In genomic region chrX:44876076-44876475, GRCh38 we compare ENCODE assay signal across 11 cellular contexts. TPM values are rescaled to one million over a fixed set of nuclear protein-coding genes. Genes with fewer than 3 reads are reported as not detected.
DNase-seq lines count a peak whose midpoint lies in the region; ATAC-seq and TF ChIP-seq lines count a peak whose summit lies in the region.
"Had no signal": no experiment of that assay in that cellular context is flagged by ENCODE, and none has a peak within 500 bp of the region (broad histone marks: within the 10 kb centered on the region; RNA-seq: fewer than 3 reads in every experiment).

No MANE protein-coding gene starts in this region.

- H3K36me3 ChIP-seq in hepatocyte (replicated peaks; ENCODE audit: insufficient read depth, low read depth) (no peaks in the 10 kb centered on the region), suprapubic skin (no peaks in the 10 kb centered on the region)
- H3K36me3 ChIP-seq: sigmoid colon had no signal

- peaks cover 80% of the 10 kb centered on the region for H3K79me2 ChIP-seq in hepatocyte

- H3K4me3 ChIP-seq in hepatocyte (peak overlapping the region; percentile 79), suprapubic skin (peak overlapping the region; percentile 79)

- no peak for ATAC-seq in activated T-cell treated with anti-CD3 and anti-CD28 coated beads, Interleukin-2, amount 50 U/mL, for 4 hours
- ATAC-seq in HG03354 (IDR thresholded peaks at IDR 0.05; ENCODE audit: poor library complexity, severe bottlenecking, unreplicated experiment), result no peak

- POLR2A ChIA-PET in activated CD4-positive, alpha-beta memory T cell treated with anti-CD3 and anti-CD28 coated beads, Interleukin-2, amount 10 ng/mL, durations not matched to agents 7 days and 5 days (lab: Charles Lee), result interaction anchor here (1.2 to 5.6 kb wide), 2 partner anchors 70 to 193 kb away, joined by 5 to 36 read pairs; no protein-coding TSS in a partner anchor

- no peaks in the 10 kb centered on the region for H3K9me2 ChIP-seq in hepatocyte (replicated peaks; ENCODE audit: insufficient read depth)

- no peaks in the 10 kb centered on the region for H3K27me3 ChIP-seq in hepatocyte
- no peaks in the 10 kb centered on the region for H3K27me3 ChIP-seq in suprapubic skin
- H3K27me3 ChIP-seq: sigmoid colon had no signal

- H3K27me3 Mint-ChIP-seq in activated T-cell treated with anti-CD3 and anti-CD28 coated beads, Interleukin-2, amount 50 U/mL, for 4 hours (ENCODE audit: low read depth), result no peaks in the 10 kb centered on the region
- H3K27me3 Mint-ChIP-seq in activated CD4-positive, alpha-beta memory T cell treated with anti-CD3 and anti-CD28 coated beads, Interleukin-2, amount 10 ng/mL, durations not matched to agents 7 days and 5 days, result no peaks in the 10 kb centered on the region

- H3K4me1 ChIP-seq in hepatocyte (ENCODE audit: insufficient read depth) (no peaks in the 10 kb centered on the region), suprapubic skin (no peaks in the 10 kb centered on the region)
- H3K4me1 ChIP-seq: Caco-2 had no signal

- no peak overlapping the region for H2AFZ ChIP-seq in hepatocyte

- H3K4me3 Mint-ChIP-seq in activated T-cell treated with anti-CD3 and anti-CD28 coated beads, Interleukin-2, amount 50 U/mL, for 4 hours, result peak overlapping the region; percentile 64
- H3K4me3 Mint-ChIP-seq in activated CD4-positive, alpha-beta memory T cell treated with anti-CD3 and anti-CD28 coated beads, Interleukin-2, amount 10 ng/mL, durations not matched to agents 7 days and 5 days, result peak overlapping the region; percentile 57

- peaks cover 57% of the 10 kb centered on the region for H4K20me1 ChIP-seq in hepatocyte (ENCODE audit: insufficient read depth, poor library complexity, severe bottlenecking)

- peak overlapping the region; percentile 26 for H3K27ac Mint-ChIP-seq in activated CD4-positive, alpha-beta memory T cell treated with anti-CD3 and anti-CD28 coated beads, Interleukin-2, amount 10 ng/mL, durations not matched to agents 7 days and 5 days

- no peaks in the 10 kb centered on the region for H3K36me3 Mint-ChIP-seq in activated T-cell treated with anti-CD3 and anti-CD28 coated beads, Interleukin-2, amount 50 U/mL, for 4 hours (ENCODE audit: insufficient read depth)
- peaks cover 7% of the 10 kb centered on the region for H3K36me3 Mint-ChIP-seq in activated CD4-positive, alpha-beta memory T cell treated with anti-CD3 and anti-CD28 coated beads, Interleukin-2, amount 10 ng/mL, durations not matched to agents 7 days and 5 days (ENCODE audit: low read depth)

- H3K4me2 ChIP-seq in hepatocyte, result peak overlapping the region; percentile 74

- no peaks in the 10 kb centered on the region for H3K9me3 Mint-ChIP-seq in activated T-cell treated with anti-CD3 and anti-CD28 coated beads, Interleukin-2, amount 50 U/mL, for 4 hours
- no peaks in the 10 kb centered on the region for H3K9me3 Mint-ChIP-seq in activated CD4-positive, alpha-beta memory T cell treated with anti-CD3 and anti-CD28 coated beads, Interleukin-2, amount 10 ng/mL, durations not matched to agents 7 days and 5 days

- H3K27ac ChIP-seq in hepatocyte (no peak overlapping the region), suprapubic skin (no peak overlapping the region)

- H3K9me3 ChIP-seq in hepatocyte (ENCODE audit: low read depth) (no peaks in the 10 kb centered on the region), suprapubic skin (no peaks in the 10 kb centered on the region)
- H3K9me3 ChIP-seq: Caco-2, sigmoid colon had no signal

- no peak for TF ChIP-seq POLR2A in suprapubic skin (IDR thresholded peaks at IDR 0.05)

- TF ChIP-seq EP300 in suprapubic skin (IDR thresholded peaks at IDR 0.05), result no peak

- CTCF ChIA-PET in activated CD4-positive, alpha-beta memory T cell treated with anti-CD3 and anti-CD28 coated beads, Interleukin-2, amount 10 ng/mL, durations not matched to agents 7 days and 5 days (lab: Charles Lee), result no interaction called here

- WGBS in hepatocyte (ENCODE audit: low lambda C conversion rate, missing lambda C conversion rate), result 62% methylated on average over 4 of the region's 4 CpGs
- 31% methylated on average over 4 of the region's 4 CpGs for WGBS in suprapubic skin

- no peak for DNase-seq in activated T-cell treated with anti-CD3 and anti-CD28 coated beads, Interleukin-2, amount 50 U/mL, for 4 hours
- DNase-seq in activated T-cell treated with anti-CD3 and anti-CD28 coated beads for 4 hours (no peak), hepatocyte (ENCODE audit: low spot score) (no peak), suprapubic skin (ENCODE audit: low spot score in 2 of 2) (no peak), occipital lobe (lab: John Stamatoyannopoulos, UW) (no peak)
- DNase-seq in activated CD4-positive, alpha-beta memory T cell treated with anti-CD3 and anti-CD28 coated beads, Interleukin-2, amount 10 ng/mL, durations not matched to agents 7 days and 5 days, result no peak
- no peak for DNase-seq in stimulated activated naive CD4-positive, alpha-beta T cell (lab: John Stamatoyannopoulos, UW)
- DNase-seq: Caco-2, sigmoid colon had no signal

- H3K4me1 Mint-ChIP-seq in activated T-cell treated with anti-CD3 and anti-CD28 coated beads, Interleukin-2, amount 50 U/mL, for 4 hours (ENCODE audit: low read depth), result peaks cover 29% of the 10 kb centered on the region
- H3K4me1 Mint-ChIP-seq in activated CD4-positive, alpha-beta memory T cell treated with anti-CD3 and anti-CD28 coated beads, Interleukin-2, amount 10 ng/mL, durations not matched to agents 7 days and 5 days, result peaks cover 23% of the 10 kb centered on the region

- TF ChIP-seq CTCF in hepatocyte (IDR thresholded peaks at IDR 0.05; ENCODE audit: poor library complexity) (no peak), suprapubic skin (IDR thresholded peaks at IDR 0.05) (no peak)

RNA-seq across cellular contexts. Expression of gene KDM6A, which starts 3.1 kb away (rescaled TPM):
- total RNA-seq in activated T-cell treated with anti-CD3 and anti-CD28 coated beads, Interleukin-2, amount 50 U/mL, for 4 hours, result 10 to 100 TPM; 17.6 to 29.7 (median 21.5) TPM
- total RNA-seq in activated CD4-positive, alpha-beta memory T cell treated with anti-CD3 and anti-CD28 coated beads, Interleukin-2, amount 10 ng/mL, durations not matched to agents 7 days and 5 days, result 10 to 100 TPM; 27.2 to 28.0 TPM
- total RNA-seq in hepatocyte (46.2 and 55.7 TPM in 2 replicates), suprapubic skin (100 to 1,000 TPM in 1 of 4 donors, 10 to 100 TPM in 3; 45.5 to 140 (median 60.9) TPM), occipital lobe (46.3 TPM)
- 13.7 and 20.8 TPM in 2 replicates for polyA plus RNA-seq in hepatocyte

RNA-seq across cellular contexts. Expression of gene DUSP21, which starts 32.3 kb away (rescaled TPM):
- not detected for total RNA-seq in activated T-cell treated with anti-CD3 and anti-CD28 coated beads, Interleukin-2, amount 50 U/mL, for 4 hours
- total RNA-seq in activated CD4-positive, alpha-beta memory T cell treated with anti-CD3 and anti-CD28 coated beads, Interleukin-2, amount 10 ng/mL, durations not matched to agents 7 days and 5 days, result not detected
- total RNA-seq in hepatocyte (not detected in 2 replicates), suprapubic skin (not detected), occipital lobe (not detected)
- polyA plus RNA-seq in hepatocyte, result not detected in 2 replicates
- total RNA-seq: Caco-2, NCI-H460, sigmoid colon had no signal
- polyA plus RNA-seq: sigmoid colon had no signal
